In genomic region chr22:38860291-38861169, GRCh38 we compare ENCODE assay signal across 13 cellular contexts. TPM values are rescaled to one million over a fixed set of nuclear protein-coding genes. Genes with fewer than 3 reads are reported as not detected.
DNase-seq lines count a peak whose midpoint lies in the region; ATAC-seq, FAIRE-seq and TF ChIP-seq lines count a peak whose summit lies in the region.
"Had no signal": no experiment of that assay in that cellular context is flagged by ENCODE, and none has a peak within 500 bp of the region (broad histone marks: within the 10 kb centered on the region; RNA-seq: fewer than 3 reads in every experiment).

No MANE protein-coding gene starts in this region.

- DNase-seq in DMS53 (lab: John Stamatoyannopoulos, UW) (peak; percentile 55), DMS53 treated with DMSO at 0.1 percent for 48 hours (lab: John Stamatoyannopoulos, UW; ENCODE audit: unreplicated experiment) (no peak), GM12892 (ENCODE audit: insufficient read length) (no peak), PC-3 (no peak), HepG2 (ENCODE audit: low spot score) (peak; percentile 38), AML-193 (lab: John Stamatoyannopoulos, UW) (no peak), left ventricle myocardium superior (no peak), NCI-H2107 treated with DMSO at 0.1 percent for 48 hours (lab: John Stamatoyannopoulos, UW; ENCODE audit: unreplicated experiment) (no peak)
- DNase-seq: brain microvascular endothelial cell; CD4-positive, alpha-beta memory T cell; NCI-H2081 had no signal

- TF ChIP-seq RAD21 in HepG2 (CRISPR knock-in tag; IDR thresholded peaks at IDR 0.05), result no peak

- CTCF ChIA-PET in PC-3 (lab: Charles Lee), result no interaction called here
- CTCF ChIA-PET in HepG2 (lab: Yijun Ruan, JAX; ENCODE audit: low intra/inter-chr PET ratio, low total read pairs), result no interaction called here

- in situ Hi-C loops in HepG2 (cut with HindIII; ENCODE audit: extremely low pct_ligation_motif_present, low pct_unique_long_range_greater_than_20kb), result no loop called here

- H3K9me2 ChIP-seq in PC-3 (replicated peaks; ENCODE audit: low read length), result no peaks in the 10 kb centered on the region

- no peak for FAIRE-seq in GM12892 (lab: Jason Lieb, UNC)
- FAIRE-seq in HepG2 (lab: Jason Lieb, UNC), result no peak

- POLR2A ChIA-PET in PC-3 (lab: Charles Lee; ENCODE audit: unreplicated experiment) (no interaction called here), HepG2 (lab: Yijun Ruan, JAX) (interaction anchor here (1.0 to 2.1 kb wide), 2 partner anchors 16 to 91 kb away, joined by 3 to 5 read pairs; no protein-coding TSS in a partner anchor)

- H3K79me2 ChIP-seq in PC-3 (ENCODE audit: low read length) (no peaks in the 10 kb centered on the region), HepG2 (ENCODE audit: insufficient read depth, low read length) (no peaks in the 10 kb centered on the region)

- H3K9me3 ChIP-seq in PC-3 (ENCODE audit: low read length), result no peaks in the 10 kb centered on the region
- H3K9me3 ChIP-seq in HepG2 (ENCODE audit: low read length), result no peaks in the 10 kb centered on the region
- H3K9me3 ChIP-seq: prostate gland, thoracic aorta had no signal

- H3K36me3 ChIP-seq in PC-3 (ENCODE audit: low read depth, low read length), result no peaks in the 10 kb centered on the region
- H3K36me3 ChIP-seq in HepG2 (replicated peaks in 1 of 2; ENCODE audit: control insufficient read depth in 1 of 2, insufficient read depth in 2 of 2, low read length in 2 of 2), result no peaks in the 10 kb centered on the region
- H3K36me3 ChIP-seq: prostate gland had no signal

- BruUV-seq in PC-3 (replicated peaks; lab: Mats Ljungman, UMichigan) (no TSS peak), HepG2 (replicated peaks; lab: Mats Ljungman, UMichigan) (no TSS peak)

- peak; percentile 56 for TF ChIP-seq POLR2A in GM12892 (IDR thresholded peaks at IDR 0.05; ENCODE audit: low read depth, low read length)
- TF ChIP-seq POLR2A in HepG2 (IDR thresholded peaks at IDR 0.05; ENCODE audit: insufficient read depth in 1 of 2, low read depth in 2 of 2, low read length in 2 of 2), result no peak

- no peak for TF ChIP-seq CTCF in PC-3 (conservative IDR thresholded peaks at IDR 0.05; ENCODE audit: low read depth, low read length)
- TF ChIP-seq CTCF in HepG2 (CRISPR knock-in tag; IDR thresholded peaks at IDR 0.05), result no peak

- TF ChIP-seq EP300 in HepG2 (IDR thresholded peaks at IDR 0.05; ENCODE audit: low read depth in 2 of 2, low read length in 2 of 2) (no peak), HepG2 (CRISPR knock-in tag; IDR thresholded peaks at IDR 0.05; ENCODE audit: borderline replicate concordance) (no peak)

- H3K4me3 ChIP-seq in PC-3 (ENCODE audit: low read length) (no peak overlapping the region), HepG2 (replicated peaks in 1 of 3; ENCODE audit: insufficient read depth in 1 of 3, low read depth in 2 of 3, low read length in 3 of 3) (no peak overlapping the region)
- H3K4me3 ChIP-seq: prostate gland, thoracic aorta had no signal

- no peak overlapping the region for H3K27ac ChIP-seq in PC-3 (ENCODE audit: low read length)
- H3K27ac ChIP-seq in HepG2 (ENCODE audit: extremely low read length, insufficient read depth, low read length), result no peak overlapping the region
- H3K27ac ChIP-seq: brain microvascular endothelial cell, prostate gland, thoracic aorta had no signal

- peak; percentile 20 for ATAC-seq in PC-3
- ATAC-seq in HepG2, result peak; percentile 62
- ATAC-seq in left ventricle myocardium superior, result no peak

- H3K4me2 ChIP-seq in PC-3 (ENCODE audit: low read length), result no peak overlapping the region
- peak overlapping the region; percentile 46 for H3K4me2 ChIP-seq in HepG2 (ENCODE audit: low read depth, low read length)

- no peaks in the 10 kb centered on the region for H3F3A ChIP-seq in PC-3 (ENCODE audit: low read length, unreplicated experiment)

- WGBS in HepG2 (ENCODE audit: low lambda C conversion rate), result 55% methylated on average over 15 of the region's 23 CpGs

- H2AFZ ChIP-seq in PC-3 (ENCODE audit: low read length), result no peak overlapping the region
- no peak overlapping the region for H2AFZ ChIP-seq in HepG2 (ENCODE audit: low read length)

- H3K9ac ChIP-seq in PC-3 (ENCODE audit: low read length) (no peak overlapping the region), HepG2 (ENCODE audit: insufficient read depth, low read depth, low read length) (no peak overlapping the region)

- H3K27me3 ChIP-seq in PC-3 (ENCODE audit: low read length) (no peaks in the 10 kb centered on the region), HepG2 (ENCODE audit: control insufficient read depth in 1 of 2, insufficient read depth in 2 of 2, low read length in 2 of 2) (no peaks in the 10 kb centered on the region)
- H3K27me3 ChIP-seq: brain microvascular endothelial cell had no signal

- intact Hi-C loops in PC-3 (cut with micrococcal nuclease) (no loop called here), HepG2 (cut with micrococcal nuclease; ENCODE audit: unreplicated experiment) (no loop called here), left ventricle myocardium superior (cut with micrococcal nuclease) (no loop called here)

- no peaks in the 10 kb centered on the region for H4K20me1 ChIP-seq in PC-3 (ENCODE audit: low read length)
- H4K20me1 ChIP-seq in HepG2 (ENCODE audit: insufficient read depth, low read length), result no peaks in the 10 kb centered on the region

- no peaks in the 10 kb centered on the region for H3K4me1 ChIP-seq in PC-3 (ENCODE audit: insufficient read depth, low read length)
- peaks cover 58% of the 10 kb centered on the region for H3K4me1 ChIP-seq in HepG2 (ENCODE audit: insufficient read depth, low read length)

TF ChIP-seq in HepG2, 621 proteins besides CTCF, POLR2A, EP300 and RAD21 (continues in another document):
- TF ChIP-seq HIVEP1 (CRISPR knock-in tag; IDR thresholded peaks at IDR 0.05), result no peak
- no peak for TF ChIP-seq ZNF83 (CRISPR knock-in tag; IDR thresholded peaks at IDR 0.05; ENCODE audit: borderline replicate concordance)
- TF ChIP-seq CENPX (CRISPR knock-in tag; IDR thresholded peaks at IDR 0.05), result no peak
- peak; percentile 63; the same call in 1 of the 2 replicates for TF ChIP-seq ONECUT2 (CRISPR knock-in tag; IDR thresholded peaks at IDR 0.05)
- no peak for TF ChIP-seq MTA1 (CRISPR knock-in tag; IDR thresholded peaks at IDR 0.05; ENCODE audit: borderline replicate concordance)
- TF ChIP-seq CHCHD3 (CRISPR knock-in tag; IDR thresholded peaks at IDR 0.05), result 0 out of 2 replicates have a peak, but pooled peaks have one; percentile 21

RNA-seq across cellular contexts. Expression of gene CBX6, which starts 11.5 kb away (rescaled TPM):
- 17.7 TPM for polyA plus RNA-seq in GM12892 (2012; ENCODE audit: missing spikeins)
- 37.5 and 50.1 TPM in 2 replicates for total RNA-seq in PC-3 (2014; rRNA removed)
- total RNA-seq in HepG2 (2016; rRNA removed; fragmentation: Illumina TruSeq; extraction: Trizol), result 4.7 and 6.5 TPM in 2 replicates
- total RNA-seq in HepG2 (2016; cell fraction: cytosol; rRNA removed; fragmentation: Illumina TruSeq; extraction: Trizol; ENCODE audit: low read depth), result 0.51 and 0.79 TPM in 2 replicates
- 4.0 and 6.6 TPM in 2 replicates for total RNA-seq in HepG2 (2016; cell fraction: insoluble cytoplasmic fraction; rRNA removed; fragmentation: Illumina TruSeq; extraction: Trizol)
- total RNA-seq in HepG2 (2016; cell fraction: membrane; rRNA removed; fragmentation: Illumina TruSeq; extraction: Trizol), result 2.0 TPM in 2 replicates
- 7.6 and 8.9 TPM in 2 replicates for total RNA-seq in HepG2 (2016; cell fraction: nucleus; rRNA removed; fragmentation: Illumina TruSeq; extraction: Trizol)
- 1.7 and 2.6 TPM in 2 replicates for polyA plus RNA-seq in HepG2 (2011; rRNA removed)
- 1.2 and 1.3 TPM in 2 replicates for polyA plus RNA-seq in HepG2 (2011; cell fraction: cytosol; rRNA removed)
- 13.0 and 15.1 TPM in 2 replicates for polyA plus RNA-seq in HepG2 (2011; cell fraction: nucleus; rRNA removed)
- polyA plus RNA-seq in HepG2 (2012), result 4.0 and 5.0 TPM in 2 replicates
- polyA plus RNA-seq in HepG2 (2016; cell fraction: cytosol; fragmentation: Illumina TruSeq; extraction: Trizol; ENCODE audit: low read depth), result 0.35 and 0.47 TPM in 2 replicates
- polyA plus RNA-seq in HepG2 (2016; cell fraction: insoluble cytoplasmic fraction; fragmentation: Illumina TruSeq; extraction: Trizol; ENCODE audit: low read depth), result 3.9 and 4.7 TPM in 2 replicates
- polyA plus RNA-seq in HepG2 (2016; cell fraction: membrane; fragmentation: Illumina TruSeq; extraction: Trizol; ENCODE audit: low read depth), result 0.98 and 1.0 TPM in 2 replicates
- 13.0 and 13.1 TPM in 2 replicates for polyA plus RNA-seq in HepG2 (2016; cell fraction: nucleus; fragmentation: Illumina TruSeq; extraction: Trizol; ENCODE audit: insufficient read depth, low read depth)
- 8.8 and 30.1 TPM in 2 replicates for polyA minus RNA-seq in HepG2 (2011; rRNA and poly(A)+ RNA removed; ENCODE audit: low replicate concordance)
- polyA minus RNA-seq in HepG2 (2011; cell fraction: cytosol; rRNA and poly(A)+ RNA removed), result 5.5 and 5.9 TPM in 2 replicates
- 9.9 and 16.2 TPM in 2 replicates for polyA minus RNA-seq in HepG2 (2011; cell fraction: nucleus; rRNA and poly(A)+ RNA removed)
- total RNA-seq in left ventricle myocardium superior, result 37.1 TPM

RNA-seq across cellular contexts. Expression of gene NPTXR, which starts 16.7 kb away (rescaled TPM):
- 0.08 TPM for polyA plus RNA-seq in GM12892 (2012; ENCODE audit: missing spikeins)
- 2.8 and 3.5 TPM in 2 replicates for total RNA-seq in PC-3 (2014; rRNA removed)
- total RNA-seq in HepG2 (2016; rRNA removed; fragmentation: Illumina TruSeq; extraction: Trizol), result 2.5 and 2.6 TPM in 2 replicates
- total RNA-seq in HepG2 (2016; cell fraction: cytosol; rRNA removed; fragmentation: Illumina TruSeq; extraction: Trizol; ENCODE audit: low read depth), result 0.44 and 0.51 TPM in 2 replicates
- total RNA-seq in HepG2 (2016; cell fraction: insoluble cytoplasmic fraction; rRNA removed; fragmentation: Illumina TruSeq; extraction: Trizol), result 2.1 and 2.5 TPM in 2 replicates
- total RNA-seq in HepG2 (2016; cell fraction: membrane; rRNA removed; fragmentation: Illumina TruSeq; extraction: Trizol), result 2.4 TPM in 2 replicates
- 5.7 and 7.1 TPM in 2 replicates for total RNA-seq in HepG2 (2016; cell fraction: nucleus; rRNA removed; fragmentation: Illumina TruSeq; extraction: Trizol)
- polyA plus RNA-seq in HepG2 (2011; rRNA removed), result 4.8 and 6.7 TPM in 2 replicates
- 4.4 and 4.7 TPM in 2 replicates for polyA plus RNA-seq in HepG2 (2011; cell fraction: cytosol; rRNA removed)
- 7.5 and 8.6 TPM in 2 replicates for polyA plus RNA-seq in HepG2 (2011; cell fraction: nucleus; rRNA removed)
- polyA plus RNA-seq in HepG2 (2012), result 13.2 and 13.3 TPM in 2 replicates
- 0.61 and 0.71 TPM in 2 replicates for polyA plus RNA-seq in HepG2 (2016; cell fraction: cytosol; fragmentation: Illumina TruSeq; extraction: Trizol; ENCODE audit: low read depth)
- polyA plus RNA-seq in HepG2 (2016; cell fraction: insoluble cytoplasmic fraction; fragmentation: Illumina TruSeq; extraction: Trizol; ENCODE audit: low read depth), result 3.2 and 4.5 TPM in 2 replicates
- polyA plus RNA-seq in HepG2 (2016; cell fraction: membrane; fragmentation: Illumina TruSeq; extraction: Trizol; ENCODE audit: low read depth), result 1.6 and 1.8 TPM in 2 replicates
- 13.4 and 14.4 TPM in 2 replicates for polyA plus RNA-seq in HepG2 (2016; cell fraction: nucleus; fragmentation: Illumina TruSeq; extraction: Trizol; ENCODE audit: insufficient read depth, low read depth)
- 2.5 and 11.6 TPM in 2 replicates for polyA minus RNA-seq in HepG2 (2011; rRNA and poly(A)+ RNA removed; ENCODE audit: low replicate concordance)
- polyA minus RNA-seq in HepG2 (2011; cell fraction: cytosol; rRNA and poly(A)+ RNA removed), result 6.9 and 7.3 TPM in 2 replicates
- 2.4 and 3.4 TPM in 2 replicates for polyA minus RNA-seq in HepG2 (2011; cell fraction: nucleus; rRNA and poly(A)+ RNA removed)
- 23.4 TPM for total RNA-seq in left ventricle myocardium superior

Comparison
In these comparisons a context has a peak if more than half of its experiments do, and no peak if none do; other contexts are left out.
1. DNase-seq: peak in DMS53 (single experiment) and HepG2 (single experiment); none in DMS53 treated with DMSO at 0.1 percent for 48 hours (single experiment), GM12892 (single experiment), PC-3 (single experiment), AML-193 (0 of 2), left ventricle myocardium superior (single experiment) and NCI-H2107 treated with DMSO at 0.1 percent for 48 hours (single experiment).